In genomic region chr2:147092266-147092665, GRCh38 we compare ENCODE assay signal across 35 cellular contexts.
A peak's percentile ranks its signal among the peaks of the same experiment; 100 is the strongest.
DNase-seq lines count a peak whose midpoint lies in the region; ATAC-seq, FAIRE-seq and TF ChIP-seq lines count a peak whose summit lies in the region.
"Had no signal": no experiment of that assay in that cellular context is flagged by ENCODE, and none has a peak within 500 bp of the region (broad histone marks: within the 10 kb centered on the region; RNA-seq: fewer than 3 reads in every experiment).

No MANE protein-coding gene starts in this region.

- H3K4me2 ChIP-seq in HepG2 (ENCODE audit: low read depth, low read length) (no peak overlapping the region), osteoblast (ENCODE audit: insufficient read depth, low read length) (no peak overlapping the region), mesendoderm (ENCODE audit: low read length) (no peak overlapping the region)
- H3K4me2 ChIP-seq: A549; BLaER1; BLaER1 treated with 17β-estradiol and CSF1 and Interleukin-3, amounts not matched to agents 10 nM and 100 nM had no signal

- H3K4ac ChIP-seq in mesendoderm (ENCODE audit: low read depth, low read length): no peak overlapping the region

- no peak overlapping the region for H2BK5ac ChIP-seq in mesendoderm (ENCODE audit: low read length)

- H3K9me3 ChIP-seq in HepG2 (ENCODE audit: low read length): no peaks in the 10 kb centered on the region
- no peaks in the 10 kb centered on the region for H3K9me3 ChIP-seq in right lobe of liver
- H3K9me3 ChIP-seq in osteoblast (ENCODE audit: low read depth, low read length): no peaks in the 10 kb centered on the region
- H3K9me3 ChIP-seq: A549; BE2C; BLaER1; BLaER1 treated with 17β-estradiol and CSF1 and Interleukin-3, amounts not matched to agents 10 nM and 100 nM; Caco-2 had no signal

- H2BK15ac ChIP-seq in mesendoderm (replicated peaks; ENCODE audit: low read depth): no peak overlapping the region

- BruUV-seq in HepG2 (replicated peaks; lab: Mats Ljungman, UMichigan): no TSS peak

- no peak for FAIRE-seq in HepG2 (lab: Jason Lieb, UNC)
- FAIRE-seq: A204.1, A549, D721Med had no signal

- intact Hi-C loops in HepG2 (cut with micrococcal nuclease; ENCODE audit: unreplicated experiment) (no loop called here), right lobe of liver (cut with DNase I) (no loop called here)

- POLR2A ChIA-PET in HepG2 (lab: Yijun Ruan, JAX): no interaction called here

- 29% methylated on average over 4 of the region's 4 CpGs for WGBS in HepG2 (ENCODE audit: low lambda C conversion rate)
- WGBS in right lobe of liver (ENCODE audit: insufficient coverage, low coverage, low lambda C conversion rate, missing lambda C conversion rate): 84% methylated on average over 3 of the region's 4 CpGs
- WGBS in mesendoderm (ENCODE audit: extremely low coverage, insufficient coverage, low lambda C conversion rate): no CpG with 5 or more reads among the region's 4 CpGs

- CTCF ChIA-PET in HepG2 (lab: Yijun Ruan, JAX; ENCODE audit: low intra/inter-chr PET ratio, low total read pairs): no interaction called here

- H3K79me1 ChIP-seq in mesendoderm (ENCODE audit: low read length): no peaks in the 10 kb centered on the region

- no peak for TF ChIP-seq CTCF in HepG2 (CRISPR knock-in tag; IDR thresholded peaks at IDR 0.05)
- TF ChIP-seq CTCF in right lobe of liver (IDR thresholded peaks at IDR 0.05): no peak
- no peak for TF ChIP-seq CTCF in mesothelial cell of epicardium (IDR thresholded peaks at IDR 0.05; ENCODE audit: unreplicated experiment)
- no peak for TF ChIP-seq CTCF in osteoblast (IDR thresholded peaks at IDR 0.05; ENCODE audit: extremely low read depth, low read depth, low read length)

- no peak overlapping the region for H4K5ac ChIP-seq in mesendoderm (ENCODE audit: low read length)

- peaks cover 28% of the 10 kb centered on the region for H3K4me1 Mint-ChIP-seq in mesothelial cell of epicardium
- H3K4me1 Mint-ChIP-seq: B cell; CD14-positive monocyte; CD4-positive, CD25-positive, alpha-beta regulatory T cell; CD8-positive, alpha-beta memory T cell had no signal

- in situ Hi-C loops in HepG2 (cut with HindIII; ENCODE audit: extremely low pct_ligation_motif_present, low pct_unique_long_range_greater_than_20kb): no loop called here

- peaks cover 3% of the 10 kb centered on the region for H3K36me3 Mint-ChIP-seq in mesothelial cell of epicardium
- H3K36me3 Mint-ChIP-seq: CD14-positive monocyte; CD4-positive, alpha-beta memory T cell; CD4-positive, CD25-positive, alpha-beta regulatory T cell; CD8-positive, alpha-beta memory T cell; CD8-positive, alpha-beta T cell had no signal

- H3K9me3 Mint-ChIP-seq in mesothelial cell of epicardium: peaks cover 13% of the 10 kb centered on the region
- H3K9me3 Mint-ChIP-seq: CD4-positive, alpha-beta memory T cell; CD4-positive, alpha-beta T cell; CD8-positive, alpha-beta memory T cell; CD8-positive, alpha-beta T cell had no signal

- H3K27me3 ChIP-seq in HepG2 (ENCODE audit: control insufficient read depth in 1 of 2, insufficient read depth in 2 of 2, low read length in 2 of 2) (no peaks in the 10 kb centered on the region), right lobe of liver (no peaks in the 10 kb centered on the region), osteoblast (ENCODE audit: insufficient read depth, low read length) (no peaks in the 10 kb centered on the region), mesendoderm (ENCODE audit: insufficient read depth, low read length, poor library complexity) (no peaks in the 10 kb centered on the region)
- H3K27me3 ChIP-seq: BE2C; BLaER1; BLaER1 treated with 17β-estradiol and CSF1 and Interleukin-3, amounts not matched to agents 10 nM and 100 nM had no signal

- H3K36me3 ChIP-seq in HepG2 (replicated peaks in 1 of 2; ENCODE audit: control insufficient read depth in 1 of 2, insufficient read depth in 2 of 2, low read length in 2 of 2) (no peaks in the 10 kb centered on the region), right lobe of liver (no peaks in the 10 kb centered on the region), osteoblast (ENCODE audit: insufficient read depth, low read length) (no peaks in the 10 kb centered on the region), mesendoderm (ENCODE audit: control insufficient read depth, insufficient read depth, low read length) (no peaks in the 10 kb centered on the region)
- H3K36me3 ChIP-seq: BE2C; BLaER1; BLaER1 treated with 17β-estradiol and CSF1 and Interleukin-3, amounts not matched to agents 10 nM and 100 nM had no signal

- TF ChIP-seq POLR2A in HepG2 (IDR thresholded peaks at IDR 0.05; ENCODE audit: insufficient read depth in 1 of 2, low read depth in 2 of 2, low read length in 2 of 2): no peak
- no peak for TF ChIP-seq POLR2A in right lobe of liver (IDR thresholded peaks at IDR 0.05)

- H2AK5ac ChIP-seq in mesendoderm (ENCODE audit: low read length): no peak overlapping the region

- H3K79me2 ChIP-seq in HepG2 (ENCODE audit: insufficient read depth, low read length) (no peaks in the 10 kb centered on the region), osteoblast (ENCODE audit: insufficient read depth, low read length) (no peaks in the 10 kb centered on the region), mesendoderm (ENCODE audit: control insufficient read depth, insufficient read depth, low read length) (no peaks in the 10 kb centered on the region)

- no peak overlapping the region for H3K18ac ChIP-seq in mesendoderm (ENCODE audit: low read length)

- H3K27ac ChIP-seq in HepG2 (ENCODE audit: extremely low read length, insufficient read depth, low read length) (no peak overlapping the region), right lobe of liver (no peak overlapping the region), osteoblast (ENCODE audit: low read depth, low read length) (no peak overlapping the region), mesendoderm (ENCODE audit: low read depth, low read length) (no peak overlapping the region)
- H3K27ac ChIP-seq: 22Rv1; A549; BLaER1; BLaER1 treated with 17β-estradiol and CSF1 and Interleukin-3, amounts not matched to agents 10 nM and 100 nM; C4-2B had no signal

- no peak overlapping the region for H3K23ac ChIP-seq in mesendoderm (ENCODE audit: low read length)

- H2AFZ ChIP-seq in HepG2 (ENCODE audit: low read length): no peak overlapping the region
- H2AFZ ChIP-seq in osteoblast (ENCODE audit: low read length): no peak overlapping the region

- H4K8ac ChIP-seq in mesendoderm (ENCODE audit: low read depth, low read length): no peak overlapping the region

- H3K9ac ChIP-seq in HepG2 (ENCODE audit: insufficient read depth, low read depth, low read length): no peak overlapping the region
- no peak overlapping the region for H3K9ac ChIP-seq in mesendoderm (ENCODE audit: low read length)
- H3K9ac ChIP-seq: BLaER1; BLaER1 treated with 17β-estradiol and CSF1 and Interleukin-3, amounts not matched to agents 10 nM and 100 nM had no signal

- DNase-seq in HepG2 (ENCODE audit: low spot score) (peak; percentile 2), right lobe of liver (no peak), mesothelial cell of epicardium (ENCODE audit: low spot score in 2 of 2, unreplicated experiment in 2 of 2) (no peak), osteoblast (ENCODE audit: insufficient read length, low spot score, missing footprints) (peak; percentile 73), mesendoderm (no peak)
- DNase-seq: 8988T; ACHN; AML-193; BE2C; C1 segment of cervical spinal cord; Caco-2; Calu3; CD4-positive, alpha-beta memory T cell; CD4-positive, alpha-beta T cell; CD4-positive, CD25-positive, alpha-beta regulatory T cell; CD8-positive, alpha-beta memory T cell; CD8-positive, alpha-beta T cell; COR-L47; DMS 273 treated with DMSO at 0.1 percent for 48 hours; DMS153; DMS53; DMS79; DMS79 treated with DMSO at 0.1 percent for 48 hours; DND-41; EL had no signal

- no peak overlapping the region for H2BK120ac ChIP-seq in mesendoderm (ENCODE audit: low read depth, low read length)

- no peak overlapping the region for H3K4me3 Mint-ChIP-seq in mesothelial cell of epicardium
- H3K4me3 Mint-ChIP-seq: B cell; CD14-positive monocyte; CD4-positive, alpha-beta memory T cell; CD4-positive, alpha-beta T cell; CD4-positive, CD25-positive, alpha-beta regulatory T cell; CD8-positive, alpha-beta memory T cell; CD8-positive, alpha-beta T cell had no signal

- no peaks in the 10 kb centered on the region for H4K20me1 ChIP-seq in HepG2 (ENCODE audit: insufficient read depth, low read length)
- H4K20me1 ChIP-seq in osteoblast (ENCODE audit: insufficient read depth, low read length): no peaks in the 10 kb centered on the region
- H4K20me1 ChIP-seq: BLaER1; BLaER1 treated with 17β-estradiol and CSF1 and Interleukin-3, amounts not matched to agents 10 nM and 100 nM had no signal

- H3K4me3 ChIP-seq in HepG2 (replicated peaks in 1 of 3; ENCODE audit: insufficient read depth in 1 of 3, low read depth in 2 of 3, low read length in 3 of 3) (no peak overlapping the region), right lobe of liver (no peak overlapping the region), osteoblast (ENCODE audit: insufficient read depth, low read length) (no peak overlapping the region), mesendoderm (ENCODE audit: low read length) (no peak overlapping the region)
- H3K4me3 ChIP-seq: A549; BLaER1; BLaER1 treated with 17β-estradiol and CSF1 and Interleukin-3, amounts not matched to agents 10 nM and 100 nM had no signal

- no peak for TF ChIP-seq EP300 in HepG2 (IDR thresholded peaks at IDR 0.05; ENCODE audit: low read depth in 2 of 2, low read length in 2 of 2)
- TF ChIP-seq EP300 in HepG2 (CRISPR knock-in tag; IDR thresholded peaks at IDR 0.05; ENCODE audit: borderline replicate concordance): no peak

- H3K27ac Mint-ChIP-seq in mesothelial cell of epicardium: peak overlapping the region; percentile 35
- H3K27ac Mint-ChIP-seq: B cell; CD14-positive monocyte; CD4-positive, alpha-beta T cell; CD4-positive, CD25-positive, alpha-beta regulatory T cell; CD8-positive, alpha-beta T cell had no signal

- ATAC-seq in HepG2: peak; percentile 53; the same call in 2 of the 3 replicates
- no peak for ATAC-seq in right lobe of liver
- ATAC-seq in HG03460 (IDR thresholded peaks at IDR 0.05; ENCODE audit: unreplicated experiment): no peak
- ATAC-seq: A549; CD8-positive, alpha-beta T cell had no signal

- H3K27me3 Mint-ChIP-seq in mesothelial cell of epicardium (ENCODE audit: low read depth): no peaks in the 10 kb centered on the region
- H3K27me3 Mint-ChIP-seq: B cell; CD4-positive, alpha-beta memory T cell; CD4-positive, alpha-beta T cell; CD4-positive, CD25-positive, alpha-beta regulatory T cell; CD8-positive, alpha-beta memory T cell had no signal

- H3K4me1 ChIP-seq in HepG2 (ENCODE audit: insufficient read depth, low read length) (no peaks in the 10 kb centered on the region), right lobe of liver (no peaks in the 10 kb centered on the region), osteoblast (ENCODE audit: insufficient read depth, low read length) (no peaks in the 10 kb centered on the region), mesendoderm (ENCODE audit: control insufficient read depth, low read depth, low read length) (peaks cover 5% of the 10 kb centered on the region)
- H3K4me1 ChIP-seq: A549; BE2C; BLaER1; BLaER1 treated with 17β-estradiol and CSF1 and Interleukin-3, amounts not matched to agents 10 nM and 100 nM; Caco-2 had no signal

- no peak overlapping the region for H3K56ac ChIP-seq in mesendoderm (ENCODE audit: low read length)

- no peak for TF ChIP-seq RAD21 in HepG2 (CRISPR knock-in tag; IDR thresholded peaks at IDR 0.05)

TF ChIP-seq in HepG2, 621 proteins besides CTCF, POLR2A, EP300 and RAD21 (continues in another document):
- no peak for TF ChIP-seq SRSF9 (IDR thresholded peaks at IDR 0.05; ENCODE audit: borderline replicate concordance, insufficient read depth, low read depth, low read length, poor library complexity, severe bottlenecking)

Comparison
In these comparisons a context has a peak if more than half of its experiments do, and no peak if none do; other contexts are left out.
1. DNase-seq: peak in HepG2 (single experiment) and osteoblast (single experiment); none in right lobe of liver (0 of 3), mesothelial cell of epicardium (0 of 2) and mesendoderm (single experiment).